In the genomic region with DNA sequence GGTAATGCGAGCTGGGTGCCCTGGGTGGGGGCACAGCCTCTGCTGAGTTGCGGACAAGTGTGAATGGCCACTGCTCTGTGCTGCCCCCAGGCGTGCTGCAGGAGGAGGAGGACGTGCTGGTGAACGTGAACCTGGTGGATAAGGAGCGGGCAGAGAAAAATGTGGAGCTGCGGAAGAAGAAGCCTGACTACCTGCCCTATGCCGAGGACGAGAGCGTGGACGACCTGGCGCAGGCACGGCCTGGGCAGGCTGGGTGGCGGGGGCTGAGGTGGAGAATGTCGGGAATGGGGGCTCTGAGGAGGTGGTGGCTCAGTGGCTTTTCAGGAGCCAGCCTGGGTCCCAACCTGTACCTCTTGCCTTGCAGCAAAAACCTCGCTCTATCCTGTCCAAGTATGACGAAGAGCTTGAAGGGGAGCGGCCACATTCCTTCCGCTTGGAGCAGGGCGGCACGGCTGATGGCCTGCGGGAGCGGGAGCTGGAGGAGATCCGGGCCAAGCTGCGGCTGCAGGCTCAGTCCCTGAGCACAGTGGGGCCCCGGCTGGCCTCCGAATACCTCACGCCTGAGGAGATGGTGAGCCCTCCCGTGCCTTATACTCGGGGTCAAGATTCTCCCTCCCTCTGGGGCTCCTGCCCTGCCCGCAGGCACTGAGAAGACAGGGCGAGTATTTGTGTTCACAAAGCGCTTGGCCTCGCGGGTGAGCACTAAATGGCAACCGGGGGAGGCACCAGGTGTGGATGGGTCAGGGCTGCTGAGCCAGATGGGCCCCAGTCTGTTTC, we compare ENCODE assay signal across 31 cellular contexts. TPM values are rescaled to one million over a fixed set of nuclear protein-coding genes. Genes with fewer than 3 reads are reported as not detected.
DNase-seq lines count a peak whose midpoint lies in the region; ATAC-seq and TF ChIP-seq lines count a peak whose summit lies in the region.
"Had no signal": no experiment of that assay in that cellular context is flagged by ENCODE, and none has a peak within 500 bp of the region (broad histone marks: within the 10 kb centered on the region; RNA-seq: fewer than 3 reads in every experiment).

No MANE protein-coding gene starts in this region.

- H2BK20ac ChIP-seq in IMR-90 (ENCODE audit: low read depth, low read length) = no peak overlapping the region

- H3K9me1 ChIP-seq in IMR-90 (ENCODE audit: insufficient read depth, low read length) = peaks cover 5% of the 10 kb centered on the region; the same call in 1 of the 2 replicates

- H3K4me1 Mint-ChIP-seq in endothelial cell (ENCODE audit: unreplicated experiment) = peaks cover 20% of the 10 kb centered on the region

- peak overlapping the region; percentile 23 for H2AK9ac ChIP-seq in IMR-90 (replicated peaks; ENCODE audit: low read depth, low read length, poor library complexity)

- CTCF ChIA-PET in IMR-90 (lab: Yijun Ruan, JAX) = no interaction called here

- H2BK5ac ChIP-seq in IMR-90 (ENCODE audit: low read depth, low read length, poor library complexity, severe bottlenecking) = no peak overlapping the region

- POLR2A ChIA-PET in IMR-90 (lab: Charles Lee; ENCODE audit: unreplicated experiment) = no interaction called here

- H2AFZ ChIP-seq in IMR-90 (replicated peaks; ENCODE audit: low read length, poor library complexity) = no peak overlapping the region

- no peak overlapping the region for H3K4me2 ChIP-seq in IMR-90 (ENCODE audit: low read depth, low read length)
- H3K4me2 ChIP-seq: BLaER1 had no signal

- no peak overlapping the region for H3K23ac ChIP-seq in IMR-90 (ENCODE audit: low read depth, low read length)

- H4K5ac ChIP-seq in IMR-90 (ENCODE audit: low read depth, low read length) = no peak overlapping the region

- no peak for TF ChIP-seq POLR2A in IMR-90 (IDR thresholded peaks at IDR 0.05; ENCODE audit: low read depth, low read length)

- H3K9me3 ChIP-seq in IMR-90 (ENCODE audit: control insufficient read depth, insufficient read depth, low read length) = no peaks in the 10 kb centered on the region
- H3K9me3 ChIP-seq: ascending aorta, BLaER1, colonic mucosa, mucosa of descending colon, psoas muscle, transverse colon had no signal

- H2BK15ac ChIP-seq in IMR-90 (ENCODE audit: low read depth, low read length) = no peak overlapping the region

- no peak overlapping the region for H3K4ac ChIP-seq in IMR-90 (ENCODE audit: low read depth, low read length)

- no peaks in the 10 kb centered on the region for H3K9me3 Mint-ChIP-seq in endothelial cell (ENCODE audit: unreplicated experiment)
- H3K9me3 Mint-ChIP-seq: H9, natural killer cell had no signal

- H3K27ac ChIP-seq in IMR-90 (ENCODE audit: insufficient read depth, low read length) = no peak overlapping the region
- H3K27ac ChIP-seq: ascending aorta, BLaER1, cardiac muscle cell, colonic mucosa, psoas muscle, transverse colon had no signal

- no TSS peak for BruUV-seq in IMR-90 (replicated peaks; lab: Mats Ljungman, UMichigan)

- dilution Hi-C loops in IMR-90 (cut with HindIII; ENCODE audit: low sequenced_read_pairs, unreplicated experiment) = no loop called here

- H2BK120ac ChIP-seq in IMR-90 (ENCODE audit: low read depth, low read length) = no peak overlapping the region

- no peak overlapping the region for H4K91ac ChIP-seq in IMR-90 (ENCODE audit: insufficient read depth, low read depth, low read length)

- peak; percentile 75 for DNase-seq in DMS 273 (lab: John Stamatoyannopoulos, UW; ENCODE audit: unreplicated experiment)
- DNase-seq in IMR-90 = no peak
- DNase-seq in endothelial cell (ENCODE audit: low spot score) = no peak
- no peak for DNase-seq in activated effector memory CD4-positive, alpha-beta T cell treated with anti-CD3 and anti-CD28 coated beads, Interleukin-2, amount 50 U/mL, for 16 hours
- DNase-seq in NCI-H82 (lab: John Stamatoyannopoulos, UW) = no peak
- DNase-seq: activated CD4-positive, alpha-beta T cell treated with anti-CD3 and anti-CD28 coated beads for 1 hour; activated CD8-positive, alpha-beta T cell treated with anti-CD3 and anti-CD28 coated beads, Interleukin-2, amount 10 ng/mL, durations not matched to agents 7 days and 5 days; activated effector memory CD4-positive, alpha-beta T cell treated with Interleukin-2 at 50 U/mL for 16 hours; colonic mucosa; effector CD8-positive, alpha-beta T cell; H9; hypothalamus; Kasumi-1; left cardiac atrium; mucosa of descending colon; natural killer cell; NCI-H146; NCI-H345; NCI-H69; occipital lobe; psoas muscle; SIG-M5; stimulated activated CD4-positive, alpha-beta T cell treated with anti-CD3 and anti-CD28 coated beads, Interleukin-4, amount 100 ng/mL, for 1 hour; transverse colon had no signal

- H3K18ac ChIP-seq in IMR-90 (ENCODE audit: low read depth, low read length) = no peak overlapping the region

- H3K4me3 Mint-ChIP-seq in endothelial cell (ENCODE audit: unreplicated experiment) = peak overlapping the region; percentile 22
- H3K4me3 Mint-ChIP-seq: activated CD8-positive, alpha-beta T cell treated with anti-CD3 and anti-CD28 coated beads, Interleukin-2, amount 10 ng/mL, durations not matched to agents 7 days and 5 days; natural killer cell had no signal

- H3K27me3 ChIP-seq in IMR-90 (ENCODE audit: control insufficient read depth, insufficient read depth, low read length) = no peaks in the 10 kb centered on the region
- H3K27me3 ChIP-seq: ascending aorta, BLaER1, cardiac muscle cell, colonic mucosa, transverse colon had no signal

- H4K8ac ChIP-seq in IMR-90 (ENCODE audit: low read depth in 2 of 2, low read length in 2 of 2) = no peak overlapping the region

- H2AK5ac ChIP-seq in IMR-90 (ENCODE audit: low read depth, low read length) = no peak overlapping the region

- H4K20me1 ChIP-seq in IMR-90 (ENCODE audit: insufficient read depth, low read length) = peaks cover 7% of the 10 kb centered on the region

- peaks cover 8% of the 10 kb centered on the region for H3K4me1 ChIP-seq in IMR-90 (ENCODE audit: control insufficient read depth, insufficient read depth, low read length)

- peaks cover 18 to 60% of the 10 kb centered on the region in 2 experiments for H3K79me1 ChIP-seq in IMR-90 (ENCODE audit: low read depth in 1 of 2, low read length in 2 of 2)

- H3K9ac ChIP-seq in IMR-90 (ENCODE audit: low read depth, low read length) = no peak overlapping the region
- H3K9ac ChIP-seq: BLaER1 had no signal

- no peak for TF ChIP-seq CTCF in IMR-90 (conservative IDR thresholded peaks at IDR 0.05; ENCODE audit: low read depth, low read length)
- TF ChIP-seq CTCF in endothelial cell (IDR thresholded peaks at IDR 0.05; ENCODE audit: unreplicated experiment) = no peak

- TF ChIP-seq RAD21 in IMR-90 (IDR thresholded peaks at IDR 0.05; ENCODE audit: low read length) = no peak

- intact Hi-C loops in IMR-90 (cut with micrococcal nuclease) = no loop called here

- ATAC-seq in IMR-90 (ENCODE audit: low read depth) = no peak
- ATAC-seq: activated CD8-positive, alpha-beta T cell treated with anti-CD3 and anti-CD28 coated beads, Interleukin-2, amount 10 ng/mL, durations not matched to agents 7 days and 5 days; left cardiac atrium; mucosa of descending colon; natural killer cell; psoas muscle had no signal

- no peak overlapping the region for H3K14ac ChIP-seq in IMR-90 (replicated peaks; ENCODE audit: low read depth, low read length)

- no peak overlapping the region for H3K56ac ChIP-seq in IMR-90 (ENCODE audit: extremely low read depth, insufficient read depth, low read length)

- peaks cover 46% of the 10 kb centered on the region for H3K36me3 Mint-ChIP-seq in endothelial cell (ENCODE audit: low read depth, unreplicated experiment)
- H3K36me3 Mint-ChIP-seq: natural killer cell had no signal

- peaks cover 58% of the 10 kb centered on the region for H3K36me3 ChIP-seq in IMR-90 (ENCODE audit: control insufficient read depth, insufficient read depth, low read length)

- H3K27me3 Mint-ChIP-seq in endothelial cell (ENCODE audit: unreplicated experiment) = peaks cover 22% of the 10 kb centered on the region

- in situ Hi-C loops in IMR-90 (cut with MboI; ENCODE audit: low sequenced_read_pairs) = no loop called here

- H3K4me3 ChIP-seq in IMR-90 (ENCODE audit: insufficient read depth, low read depth, low read length) = no peak overlapping the region
- H3K4me3 ChIP-seq: ascending aorta, BLaER1, cardiac muscle cell, colonic mucosa, lung, mucosa of descending colon, psoas muscle, transverse colon had no signal

- no peak overlapping the region for H3K27ac Mint-ChIP-seq in endothelial cell (ENCODE audit: unreplicated experiment)
- H3K27ac Mint-ChIP-seq: activated CD8-positive, alpha-beta T cell treated with anti-CD3 and anti-CD28 coated beads, Interleukin-2, amount 10 ng/mL, durations not matched to agents 7 days and 5 days; H9; natural killer cell had no signal

- 94% methylated on average over 30 of the region's 36 CpGs; no CpG with 5 or more reads in 1 of the 2 experiments for WGBS in IMR-90 (ENCODE audit: extremely low coverage in 2 of 2, insufficient read length in 1 of 2), 2 experiments

TF ChIP-seq in IMR-90, 13 proteins besides CTCF, POLR2A, EP300 and RAD21 (continues in another document):
- TF ChIP-seq CHD1 (IDR thresholded peaks at IDR 0.05; ENCODE audit: low read depth, low read length) = no peak

RNA-seq across cellular contexts. Expression of a gene that starts 4.6 kb away (rescaled TPM):
- total RNA-seq in IMR-90 (2012; rRNA removed) = 25.5 and 32.5 TPM in 2 replicates
- 42.2 and 43.5 TPM in 2 replicates for polyA plus RNA-seq in IMR-90 (2012; rRNA removed)
- polyA plus RNA-seq in IMR-90 (2012; cell fraction: cytosol; rRNA removed) = 24.2 and 30.0 TPM in 2 replicates
- polyA plus RNA-seq in IMR-90 (2012; cell fraction: nucleus; rRNA removed; ENCODE audit: low replicate concordance) = 59.8 and 62.4 TPM in 2 replicates
- 46.5 TPM for total RNA-seq in endothelial cell (ENCODE audit: unreplicated experiment)

RNA-seq across cellular contexts. Expression of a gene that starts 20.9 kb away (rescaled TPM):
- total RNA-seq in IMR-90 (2012; rRNA removed) = under 0.01 TPM in 1 of 2 replicates, not detected in the other
- 0.19 and 0.21 TPM in 2 replicates for polyA plus RNA-seq in IMR-90 (2012; rRNA removed)
- 0.13 and 0.22 TPM in 2 replicates for polyA plus RNA-seq in IMR-90 (2012; cell fraction: cytosol; rRNA removed)
- 0.12 and 0.28 TPM in 2 replicates for polyA plus RNA-seq in IMR-90 (2012; cell fraction: nucleus; rRNA removed; ENCODE audit: low replicate concordance)
- total RNA-seq in endothelial cell (ENCODE audit: unreplicated experiment) = not detected
- total RNA-seq: activated CD8-positive, alpha-beta T cell treated with anti-CD3 and anti-CD28 coated beads, Interleukin-2, amount 10 ng/mL, durations not matched to agents 7 days and 5 days; ascending aorta; colonic mucosa; epithelial cell of proximal tubule; glomerular endothelial cell; left cardiac atrium; natural killer cell; occipital lobe; psoas muscle; transverse colon had no signal
- polyA plus RNA-seq: AG04450, psoas muscle had no signal

RNA-seq across cellular contexts. Expression of a gene that starts 35.8 kb away (rescaled TPM):
- total RNA-seq in IMR-90 (2012; rRNA removed) (43.0 and 62.6 TPM in 2 replicates), endothelial cell (ENCODE audit: unreplicated experiment) (34.9 TPM)
- polyA plus RNA-seq in IMR-90 (2012; rRNA removed) = 30.0 and 32.5 TPM in 2 replicates
- polyA plus RNA-seq in IMR-90 (2012; cell fraction: cytosol; rRNA removed) = 24.4 and 33.2 TPM in 2 replicates
- 19.3 and 23.2 TPM in 2 replicates for polyA plus RNA-seq in IMR-90 (2012; cell fraction: nucleus; rRNA removed; ENCODE audit: low replicate concordance)

RNA-seq across cellular contexts. Expression of a gene that starts 36.1 kb away (rescaled TPM):
- total RNA-seq in IMR-90 (2012; rRNA removed) = 35.0 and 36.6 TPM in 2 replicates
- 242 and 249 TPM in 2 replicates for polyA plus RNA-seq in IMR-90 (2012; rRNA removed)
- polyA plus RNA-seq in IMR-90 (2012; cell fraction: cytosol; rRNA removed) = 138 and 343 TPM in 2 replicates
- 38.2 and 99.5 TPM in 2 replicates for polyA plus RNA-seq in IMR-90 (2012; cell fraction: nucleus; rRNA removed; ENCODE audit: low replicate concordance)
- 163 TPM for total RNA-seq in endothelial cell (ENCODE audit: unreplicated experiment)

RNA-seq across cellular contexts. Expression of a gene that starts 45.6 kb away (rescaled TPM):
- total RNA-seq in IMR-90 (2012; rRNA removed) (0.28 and 0.54 TPM in 2 replicates), endothelial cell (ENCODE audit: unreplicated experiment) (not detected)
- 3.0 and 4.9 TPM in 2 replicates for polyA plus RNA-seq in IMR-90 (2012; rRNA removed)
- 1.2 and 6.5 TPM in 2 replicates for polyA plus RNA-seq in IMR-90 (2012; cell fraction: cytosol; rRNA removed)
- 0.37 and 2.0 TPM in 2 replicates for polyA plus RNA-seq in IMR-90 (2012; cell fraction: nucleus; rRNA removed; ENCODE audit: low replicate concordance)
- total RNA-seq: activated CD8-positive, alpha-beta T cell treated with anti-CD3 and anti-CD28 coated beads, Interleukin-2, amount 10 ng/mL, durations not matched to agents 7 days and 5 days; cardiac muscle cell; colonic mucosa; H9; mucosa of descending colon; natural killer cell; occipital lobe; transverse colon had no signal
- polyA plus RNA-seq: cardiac muscle cell had no signal
